Comparison of ENCODE assay signal across 27 cellular contexts in genomic region chr1:51790385-51790784, GRCh38.
DNase-seq lines count a peak whose midpoint lies in the region; ATAC-seq and TF ChIP-seq lines count a peak whose summit lies in the region.
"Had no signal": no experiment of that assay in that cellular context is flagged by ENCODE, and none has a peak within 500 bp of the region (broad histone marks: within the 10 kb centered on the region; RNA-seq: fewer than 3 reads in every experiment).

No MANE protein-coding gene starts in this region.

- CTCF ChIA-PET in CD8-positive, alpha-beta T cell (lab: Charles Lee), result interaction anchor here (0.6 to 1.0 kb wide), 2 partner anchors 19 to 21 kb away, joined by 3 read pairs; no protein-coding TSS in a partner anchor

- no peak for TF ChIP-seq CTCF in CD8-positive, alpha-beta T cell (IDR thresholded peaks at IDR 0.05)
- TF ChIP-seq CTCF in natural killer cell (IDR thresholded peaks at IDR 0.05), result no peak
- TF ChIP-seq CTCF in osteocyte (IDR thresholded peaks at IDR 0.05), result no peak

- no peak overlapping the region for H3K4me3 Mint-ChIP-seq in T-helper 1 cell treated with Interleukin-12 subunit alpha and Interleukin-12 subunit beta and Interleukin-4 antibody, amounts not matched to agents 30 μg/mL and 1 μg/mL, for 36 hours
- no peak overlapping the region for H3K4me3 Mint-ChIP-seq in CD8-positive, alpha-beta T cell
- H3K4me3 Mint-ChIP-seq in activated T-helper 17 cell treated with anti-CD3 and anti-CD28 coated beads, Interleukin-2, amount 50 U/mL, for 72 hours, result no peak overlapping the region
- H3K4me3 Mint-ChIP-seq in natural killer cell (no peak overlapping the region), osteocyte (ENCODE audit: unreplicated experiment) (no peak overlapping the region)
- H3K4me3 Mint-ChIP-seq: activated CD4-positive, alpha-beta memory T cell treated with anti-CD3 and anti-CD28 coated beads, Interleukin-2, amount 10 ng/mL, durations not matched to agents 7 days and 5 days; GM23338 had no signal

- peaks cover 13% of the 10 kb centered on the region for H3K4me1 Mint-ChIP-seq in T-helper 1 cell treated with Interleukin-12 subunit alpha and Interleukin-12 subunit beta and Interleukin-4 antibody, amounts not matched to agents 30 μg/mL and 1 μg/mL, for 36 hours (ENCODE audit: low read depth)
- no peaks in the 10 kb centered on the region for H3K4me1 Mint-ChIP-seq in CD8-positive, alpha-beta T cell (ENCODE audit: low read depth)
- H3K4me1 Mint-ChIP-seq in activated T-helper 17 cell treated with anti-CD3 and anti-CD28 coated beads, Interleukin-2, amount 50 U/mL, for 72 hours, result peaks cover 13% of the 10 kb centered on the region
- H3K4me1 Mint-ChIP-seq in natural killer cell, result no peaks in the 10 kb centered on the region
- H3K4me1 Mint-ChIP-seq in osteocyte (ENCODE audit: unreplicated experiment), result no peaks in the 10 kb centered on the region
- H3K4me1 Mint-ChIP-seq: GM23338 had no signal

- ATAC-seq in CD8-positive, alpha-beta T cell, result no peak
- no peak for ATAC-seq in activated T-helper 17 cell treated with anti-CD3 and anti-CD28 coated beads, Interleukin-2, amount 50 U/mL, for 72 hours (replicated peaks)
- no peak for ATAC-seq in natural killer cell
- ATAC-seq: GM23338, mucosa of descending colon had no signal

- no peak for DNase-seq in T-helper 1 cell
- no peak for DNase-seq in CD8-positive, alpha-beta T cell
- no peak for DNase-seq in natural killer cell
- DNase-seq in SK-N-DZ (ENCODE audit: low spot score), result no peak
- DNase-seq in osteocyte (ENCODE audit: extremely low spot score, unreplicated experiment), result no peak
- DNase-seq in globus pallidus (ENCODE audit: low spot score), result no peak
- DNase-seq: activated CD4-positive, alpha-beta memory T cell treated with anti-CD3 and anti-CD28 coated beads, Interleukin-2, amount 10 ng/mL, durations not matched to agents 7 days and 5 days; activated CD4-positive, CD25-positive, alpha-beta regulatory T cell treated with anti-CD3 and anti-CD28 coated beads, Interleukin-2, amount 50 U/mL, for 72 hours; activated gamma-delta T cell treated with Interleukin-2 at 50 U/mL for 16 hours; esophagus squamous epithelium; foreskin melanocyte; IMR-90; mucosa of descending colon; NCI-H1092 treated with DMSO at 0.1 percent for 48 hours; NCI-H187 treated with DMSO at 0.1 percent for 48 hours; NCI-H526; spleen; T-helper 2 cell had no signal

- no peaks in the 10 kb centered on the region for H3K27me3 Mint-ChIP-seq in T-helper 1 cell treated with Interleukin-12 subunit alpha and Interleukin-12 subunit beta and Interleukin-4 antibody, amounts not matched to agents 30 μg/mL and 1 μg/mL, for 36 hours (ENCODE audit: low read depth)
- H3K27me3 Mint-ChIP-seq in CD8-positive, alpha-beta T cell (ENCODE audit: low read depth), result no peaks in the 10 kb centered on the region
- no peaks in the 10 kb centered on the region for H3K27me3 Mint-ChIP-seq in activated T-helper 17 cell treated with anti-CD3 and anti-CD28 coated beads, Interleukin-2, amount 50 U/mL, for 72 hours
- H3K27me3 Mint-ChIP-seq in natural killer cell (ENCODE audit: low read depth in 2 of 2) (no peaks in the 10 kb centered on the region), osteocyte (ENCODE audit: unreplicated experiment) (no peaks in the 10 kb centered on the region)
- H3K27me3 Mint-ChIP-seq: activated CD4-positive, alpha-beta memory T cell treated with anti-CD3 and anti-CD28 coated beads, Interleukin-2, amount 10 ng/mL, durations not matched to agents 7 days and 5 days had no signal

- H3K36me3 ChIP-seq in CD8-positive, alpha-beta T cell (ENCODE audit: insufficient read depth, low read length), result peaks cover 63% of the 10 kb centered on the region

- no peak overlapping the region for H3K4me3 ChIP-seq in CD8-positive, alpha-beta T cell (ENCODE audit: low read depth, low read length)
- H3K4me3 ChIP-seq: breast epithelium, coronary artery, esophagus squamous epithelium, GM23338, lung, mucosa of descending colon, right atrium auricular region, SJSA1, spleen had no signal

- H3K4me1 ChIP-seq in CD8-positive, alpha-beta T cell (ENCODE audit: insufficient read depth, low read length), result no peaks in the 10 kb centered on the region
- H3K4me1 ChIP-seq: breast epithelium, esophagus squamous epithelium, SJSA1 had no signal

- POLR2A ChIA-PET in CD8-positive, alpha-beta T cell (lab: Charles Lee), result no interaction called here

- no peaks in the 10 kb centered on the region for H3K9me3 ChIP-seq in CD8-positive, alpha-beta T cell (ENCODE audit: low read length)
- H3K9me3 ChIP-seq: breast epithelium, esophagus squamous epithelium, mucosa of descending colon, right atrium auricular region, SJSA1, spleen had no signal

- H3K27me3 ChIP-seq in CD8-positive, alpha-beta T cell (ENCODE audit: insufficient read depth, low read length), result no peaks in the 10 kb centered on the region
- H3K27me3 ChIP-seq: breast epithelium, esophagus squamous epithelium, SJSA1, spleen had no signal

- no peak overlapping the region for H3K27ac ChIP-seq in CD8-positive, alpha-beta T cell (ENCODE audit: low read depth, low read length)
- H3K27ac ChIP-seq: breast epithelium, esophagus squamous epithelium, parathyroid adenoma, right atrium auricular region, SJSA1, spleen had no signal

- intact Hi-C loops in CD8-positive, alpha-beta T cell (cut with DNase I, micrococcal nuclease), result no loop called here
- intact Hi-C loops in natural killer cell (cut with micrococcal nuclease), result no loop called here

- H3K9me3 Mint-ChIP-seq in T-helper 1 cell treated with Interleukin-12 subunit alpha and Interleukin-12 subunit beta and Interleukin-4 antibody, amounts not matched to agents 30 μg/mL and 1 μg/mL, for 36 hours, result no peaks in the 10 kb centered on the region
- H3K9me3 Mint-ChIP-seq in CD8-positive, alpha-beta T cell, result no peaks in the 10 kb centered on the region
- H3K9me3 Mint-ChIP-seq in activated T-helper 17 cell treated with anti-CD3 and anti-CD28 coated beads, Interleukin-2, amount 50 U/mL, for 72 hours, result no peaks in the 10 kb centered on the region
- H3K9me3 Mint-ChIP-seq in natural killer cell, result no peaks in the 10 kb centered on the region
- no peaks in the 10 kb centered on the region for H3K9me3 Mint-ChIP-seq in osteocyte (ENCODE audit: unreplicated experiment)
- H3K9me3 Mint-ChIP-seq: activated CD4-positive, alpha-beta memory T cell treated with anti-CD3 and anti-CD28 coated beads, Interleukin-2, amount 10 ng/mL, durations not matched to agents 7 days and 5 days; GM23338 had no signal

- H3K36me3 Mint-ChIP-seq in T-helper 1 cell treated with Interleukin-12 subunit alpha and Interleukin-12 subunit beta and Interleukin-4 antibody, amounts not matched to agents 30 μg/mL and 1 μg/mL, for 36 hours (ENCODE audit: low read depth), result peaks cover 61% of the 10 kb centered on the region
- peaks cover 97% of the 10 kb centered on the region for H3K36me3 Mint-ChIP-seq in CD8-positive, alpha-beta T cell
- H3K36me3 Mint-ChIP-seq in activated T-helper 17 cell treated with anti-CD3 and anti-CD28 coated beads, Interleukin-2, amount 50 U/mL, for 72 hours (ENCODE audit: low read depth), result peaks cover 100% of the 10 kb centered on the region
- peaks cover 34% of the 10 kb centered on the region for H3K36me3 Mint-ChIP-seq in natural killer cell
- H3K36me3 Mint-ChIP-seq in osteocyte (ENCODE audit: unreplicated experiment), result peaks cover 71% of the 10 kb centered on the region

- H3K27ac Mint-ChIP-seq in T-helper 1 cell treated with Interleukin-12 subunit alpha and Interleukin-12 subunit beta and Interleukin-4 antibody, amounts not matched to agents 30 μg/mL and 1 μg/mL, for 36 hours, result peak overlapping the region; percentile 41
- H3K27ac Mint-ChIP-seq in CD8-positive, alpha-beta T cell, result peak overlapping the region; percentile 69
- H3K27ac Mint-ChIP-seq in activated T-helper 17 cell treated with anti-CD3 and anti-CD28 coated beads, Interleukin-2, amount 50 U/mL, for 72 hours, result peak overlapping the region; percentile 34
- H3K27ac Mint-ChIP-seq in natural killer cell, result peak overlapping the region; percentile 32 to 79
- H3K27ac Mint-ChIP-seq in osteocyte (ENCODE audit: unreplicated experiment), result no peak overlapping the region
- H3K27ac Mint-ChIP-seq: GM23338 had no signal
